22 cellular contexts compared by ENCODE assay signal in the genomic region with DNA sequence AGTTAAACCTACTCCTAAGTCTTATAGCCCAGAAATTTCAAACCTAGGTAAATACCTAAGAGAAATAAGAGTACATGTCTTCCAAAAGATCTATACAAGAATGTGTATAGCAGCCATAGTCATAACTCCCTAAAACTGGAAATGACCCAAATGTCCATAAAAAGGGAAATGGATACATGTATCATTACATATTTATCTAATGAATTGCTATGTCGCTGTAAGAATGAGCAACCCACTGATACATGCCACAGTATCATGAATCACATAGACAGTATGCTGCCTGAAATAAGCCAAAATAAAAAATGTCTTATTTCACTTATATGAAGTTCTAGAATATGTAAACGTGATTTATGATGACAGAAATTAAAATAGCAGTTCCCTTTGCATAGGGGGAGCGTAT.
"Had no signal": no experiment of that assay in that cellular context is flagged by ENCODE, and none has a peak within 500 bp of the region (broad histone marks: within the 10 kb centered on the region; RNA-seq: fewer than 3 reads in every experiment).

No MANE protein-coding gene starts in this region.

- H3K27ac Mint-ChIP-seq: activated CD8-positive, alpha-beta T cell treated with anti-CD3 and anti-CD28 coated beads for 36 hours; naive thymus-derived CD8-positive, alpha-beta T cell; WTC11 had no signal

- H3K4me1 Mint-ChIP-seq: naive thymus-derived CD8-positive, alpha-beta T cell had no signal

- H3K27ac ChIP-seq: adrenal gland, colonic mucosa, neutrophil, transverse colon, vagina had no signal

- H3K9me3 Mint-ChIP-seq: activated CD8-positive, alpha-beta T cell treated with anti-CD3 and anti-CD28 coated beads for 36 hours had no signal

- H3K27me3 ChIP-seq: adrenal gland, colonic mucosa, neutrophil, transverse colon, vagina had no signal

- H3K36me3 ChIP-seq: adrenal gland, colonic mucosa, neutrophil, transverse colon, vagina had no signal

- H3K9me3 ChIP-seq: colonic mucosa, neutrophil, transverse colon, vagina had no signal

- FAIRE-seq: small intestine had no signal

- DNase-seq: activated CD4-positive, alpha-beta T cell treated with anti-CD3 and anti-CD28 coated beads for 4 hours; activated CD8-positive, alpha-beta T cell treated with anti-CD3 and anti-CD28 coated beads for 36 hours; activated effector memory CD4-positive, alpha-beta T cell treated with Interleukin-2 at 50 U/mL for 16 hours; activated naive CD4-positive, alpha-beta T cell treated with anti-CD3 and anti-CD28 coated beads, Interleukin-2, amount 50 U/mL, for 16 hours; activated T-cell treated with anti-CD3 and anti-CD28 coated beads, Interleukin-2, amount 50 U/mL, for 4 hours; adrenal gland; central memory CD4-positive, alpha-beta T cell; colonic mucosa; hypothalamus; kidney glomerular epithelial cell; left ventricle myocardium superior; mesenchymal stem cell; naive thymus-derived CD8-positive, alpha-beta T cell; posterior cingulate gyrus; small intestine; stimulated activated CD4-positive, alpha-beta T cell treated with anti-CD3 and anti-CD28 coated beads, Interleukin-4, amount 100 ng/mL, for 24 hours; stimulated activated naive CD4-positive, alpha-beta T cell treated with Interleukin-2 at 50 U/mL for 16 hours; T-helper 2 cell; transverse colon had no signal

- H3K36me3 Mint-ChIP-seq: naive thymus-derived CD8-positive, alpha-beta T cell; WTC11 had no signal

- H3K4me3 ChIP-seq: adrenal gland, colonic mucosa, transverse colon, vagina had no signal

- H3K4me3 Mint-ChIP-seq: activated CD8-positive, alpha-beta T cell treated with anti-CD3 and anti-CD28 coated beads for 36 hours; activated T-cell treated with anti-CD3 and anti-CD28 coated beads, Interleukin-2, amount 50 U/mL, for 4 hours; naive thymus-derived CD8-positive, alpha-beta T cell; WTC11 had no signal

- H3K4me1 ChIP-seq: adrenal gland, colonic mucosa, transverse colon, vagina had no signal
